8 cellular contexts compared by ENCODE assay signal in genomic region chrX:24464498-24464835, GRCh38. TPM values are rescaled to one million over a fixed set of nuclear protein-coding genes. Genes with fewer than 3 reads are reported as not detected.
A peak's percentile ranks its signal among the peaks of the same experiment; 100 is the strongest.
DNase-seq lines count a peak whose midpoint lies in the region; ATAC-seq and TF ChIP-seq lines count a peak whose summit lies in the region.

No MANE protein-coding gene starts in this region.

- H3K27ac ChIP-seq in KOPT-K1 (ENCODE audit: low read depth, low read length, poor library complexity, severe bottlenecking) (peak overlapping the region; percentile 65), colonic mucosa (peak overlapping the region; percentile 84)

- peak overlapping the region; percentile 72 to 90 for H3K27ac Mint-ChIP-seq in natural killer cell

- H3K9me3 Mint-ChIP-seq in natural killer cell = no peaks in the 10 kb centered on the region

- H3K4me3 Mint-ChIP-seq in natural killer cell = peak overlapping the region; percentile 88

- intact Hi-C loops in colonic mucosa (cut with DNase I) = no loop called here
- intact Hi-C loops in natural killer cell (cut with micrococcal nuclease) = loop anchor here (2.0 kb wide), 1 partner anchor 30 kb away; no protein-coding TSS in a partner anchor
- intact Hi-C loops in head of caudate nucleus (cut with DNase I) = no loop called here

- H3K36me3 ChIP-seq in KOPT-K1 (ENCODE audit: insufficient read depth, low read length) = no peaks in the 10 kb centered on the region
- no peaks in the 10 kb centered on the region for H3K36me3 ChIP-seq in colonic mucosa

- DNase-seq in AG09309 (ENCODE audit: low read depth) (no peak), colonic mucosa (no peak), natural killer cell (no peak), AML-193 (lab: John Stamatoyannopoulos, UW) (no peak), head of caudate nucleus (no peak), globus pallidus (ENCODE audit: low spot score) (no peak)

- H3K27me3 Mint-ChIP-seq in natural killer cell (ENCODE audit: low read depth in 2 of 2) = no peaks in the 10 kb centered on the region

- TF ChIP-seq CTCF in AG09309 (IDR thresholded peaks at IDR 0.05; ENCODE audit: control insufficient read depth, insufficient read depth, low read depth, low read length, missing control alignments) (no peak), colonic mucosa (IDR thresholded peaks at IDR 0.05) (no peak), natural killer cell (IDR thresholded peaks at IDR 0.05) (no peak)

- H3K4me1 Mint-ChIP-seq in natural killer cell = peaks cover 27 to 32% of the 10 kb centered on the region in 2 donors

- no peaks in the 10 kb centered on the region for H3K4me1 ChIP-seq in colonic mucosa

- peak overlapping the region; percentile 54 to 70 for H3K9ac ChIP-seq in colonic mucosa (ENCODE audit: low read depth in 2 of 2, low read length in 2 of 2)

- H3K36me3 Mint-ChIP-seq in natural killer cell = no peaks in the 10 kb centered on the region

- no peaks in the 10 kb centered on the region for H3K9me3 ChIP-seq in KOPT-K1 (ENCODE audit: insufficient read depth, low read length, poor library complexity, severe bottlenecking)
- no peaks in the 10 kb centered on the region for H3K9me3 ChIP-seq in colonic mucosa

- H3K4me3 ChIP-seq in AG09309 (ENCODE audit: control insufficient read depth, low read depth, low read length) = peak overlapping the region; percentile 54
- H3K4me3 ChIP-seq in colonic mucosa = peak overlapping the region; percentile 71

- ATAC-seq in natural killer cell (no peak), GM21786 (IDR thresholded peaks at IDR 0.05; ENCODE audit: unreplicated experiment) (no peak)

- H3K27me3 ChIP-seq in colonic mucosa = no peaks in the 10 kb centered on the region

RNA-seq across cellular contexts. Expression of gene PDK3, which starts 0.6 kb away (rescaled TPM):
- total RNA-seq in colonic mucosa (10 to 100 TPM; 18.5 to 37.7 TPM), natural killer cell (10 to 100 TPM; 21.9 to 30.9 (median 28.1) TPM)
